Comparison of ENCODE assay signal across 12 cellular contexts in genomic region chr13:102091231-102091630, GRCh38.
DNase-seq lines count a peak whose midpoint lies in the region; ATAC-seq and TF ChIP-seq lines count a peak whose summit lies in the region.
"Had no signal": no experiment of that assay in that cellular context is flagged by ENCODE, and none has a peak within 500 bp of the region (broad histone marks: within the 10 kb centered on the region; RNA-seq: fewer than 3 reads in every experiment).

No MANE protein-coding gene starts in this region.

- H3K27me3 ChIP-seq in mesenchymal stem cell (ENCODE audit: control insufficient read depth in 1 of 2, insufficient read depth in 1 of 2, low read length in 2 of 2): no peaks in the 10 kb centered on the region
- H3K27me3 ChIP-seq: thyroid gland had no signal

- no peak overlapping the region for H3K4ac ChIP-seq in mesenchymal stem cell (ENCODE audit: low read depth in 1 of 2, low read length in 2 of 2)

- H2BK120ac ChIP-seq in mesenchymal stem cell (ENCODE audit: low read depth, low read length): no peak overlapping the region

- DNase-seq in DMS 273 (lab: John Stamatoyannopoulos, UW; ENCODE audit: unreplicated experiment) (peak; percentile 49), LHCN-M2 (ENCODE audit: low read depth) (peak; percentile 14), astrocyte of the hippocampus (ENCODE audit: low read depth, low spot score) (peak; percentile 7), mesenchymal stem cell (peak; percentile 2), occipital lobe (lab: John Stamatoyannopoulos, UW) (no peak), SHP77 treated with DMSO at 0.1 percent for 48 hours (lab: John Stamatoyannopoulos, UW) (no peak), mesothelial cell of epicardium (ENCODE audit: low spot score in 2 of 2, unreplicated experiment in 2 of 2) (no peak)
- DNase-seq in stimulated activated naive CD8-positive, alpha-beta T cell treated with anti-CD3 and anti-CD28 coated beads, Interleukin-15, Interleukin-2, amounts not matched to agents 100 U/mL and 50 U/mL, for 24 hours: no peak
- DNase-seq: activated CD4-positive, CD25-positive, alpha-beta regulatory T cell treated with anti-CD3 and anti-CD28 coated beads, Interleukin-2, amount 50 U/mL, for 72 hours; activated naive CD4-positive, alpha-beta T cell treated with anti-CD3 and anti-CD28 coated beads for 36 hours; effector memory CD8-positive, alpha-beta T cell; thyroid gland had no signal

- H2AFZ ChIP-seq in mesenchymal stem cell (ENCODE audit: low read depth, low read length): no peak overlapping the region

- H3K27ac Mint-ChIP-seq in mesothelial cell of epicardium: no peak overlapping the region
- H3K27ac Mint-ChIP-seq: activated naive CD4-positive, alpha-beta T cell treated with anti-CD3 and anti-CD28 coated beads for 36 hours; effector memory CD8-positive, alpha-beta T cell had no signal

- H3K9me3 Mint-ChIP-seq in mesothelial cell of epicardium: peaks cover 5% of the 10 kb centered on the region
- H3K9me3 Mint-ChIP-seq: activated naive CD4-positive, alpha-beta T cell treated with anti-CD3 and anti-CD28 coated beads for 36 hours had no signal

- no peaks in the 10 kb centered on the region for H3K36me3 Mint-ChIP-seq in mesothelial cell of epicardium

- no peaks in the 10 kb centered on the region for H3K4me1 Mint-ChIP-seq in mesothelial cell of epicardium

- TF ChIP-seq CTCF in mesothelial cell of epicardium (IDR thresholded peaks at IDR 0.05; ENCODE audit: unreplicated experiment): no peak

- WGBS in mesenchymal stem cell: 28% methylated on average over 3 of the region's 3 CpGs

- H3K79me1 ChIP-seq in mesenchymal stem cell (replicated peaks; ENCODE audit: low read length, poor library complexity, severe bottlenecking): no peaks in the 10 kb centered on the region

- H2AK5ac ChIP-seq in mesenchymal stem cell (ENCODE audit: low read length, severe bottlenecking): no peak overlapping the region

- H3K14ac ChIP-seq in mesenchymal stem cell (ENCODE audit: low read length in 2 of 2): no peak overlapping the region

- H3K27ac ChIP-seq in mesenchymal stem cell (ENCODE audit: low read length, poor library complexity, severe bottlenecking): no peak overlapping the region
- H3K27ac ChIP-seq: thyroid gland had no signal

- no peak overlapping the region for H3K4me3 ChIP-seq in mesenchymal stem cell (ENCODE audit: insufficient read depth in 1 of 2, low read depth in 1 of 2, low read length in 2 of 2)
- H3K4me3 ChIP-seq: thyroid gland had no signal

- no peak overlapping the region for H4K91ac ChIP-seq in mesenchymal stem cell (ENCODE audit: low read length)

- no peak overlapping the region for H3K23ac ChIP-seq in mesenchymal stem cell (ENCODE audit: low read length in 2 of 2)

- H3K9me3 ChIP-seq in mesenchymal stem cell (ENCODE audit: control insufficient read depth, low read length): peaks cover 8% of the 10 kb centered on the region
- H3K9me3 ChIP-seq: thyroid gland had no signal

- H2BK15ac ChIP-seq in mesenchymal stem cell (ENCODE audit: low read depth, poor library complexity, severe bottlenecking): no peak overlapping the region

- peaks cover 42% of the 10 kb centered on the region for H3K27me3 Mint-ChIP-seq in mesothelial cell of epicardium (ENCODE audit: low read depth)
- H3K27me3 Mint-ChIP-seq: effector memory CD8-positive, alpha-beta T cell had no signal

- no peak overlapping the region for H3K4me2 ChIP-seq in mesenchymal stem cell (ENCODE audit: low read length, poor library complexity, severe bottlenecking)

- no peaks in the 10 kb centered on the region for H3K36me3 ChIP-seq in mesenchymal stem cell (ENCODE audit: control insufficient read depth in 1 of 2, insufficient read depth in 2 of 2, low read depth in 1 of 2, low read length in 2 of 2)
- H3K36me3 ChIP-seq: thyroid gland had no signal

- no peak overlapping the region for H2BK12ac ChIP-seq in mesenchymal stem cell (ENCODE audit: low read length in 2 of 2)

- H3K4me1 ChIP-seq in mesenchymal stem cell (ENCODE audit: control insufficient read depth, insufficient read depth, low read depth, low read length): no peaks in the 10 kb centered on the region
- H3K4me1 ChIP-seq: thyroid gland had no signal

- H2BK5ac ChIP-seq in mesenchymal stem cell (ENCODE audit: low read depth, low read length, poor library complexity, severe bottlenecking): no peak overlapping the region

- H3K4me3 Mint-ChIP-seq in mesothelial cell of epicardium: no peak overlapping the region
- H3K4me3 Mint-ChIP-seq: activated naive CD4-positive, alpha-beta T cell treated with anti-CD3 and anti-CD28 coated beads for 36 hours; effector memory CD8-positive, alpha-beta T cell had no signal

- no peak overlapping the region for H3K18ac ChIP-seq in mesenchymal stem cell (ENCODE audit: low read depth in 1 of 2, low read length in 2 of 2)

- no peak for ATAC-seq in stimulated activated naive CD8-positive, alpha-beta T cell treated with anti-CD3 and anti-CD28 coated beads, Interleukin-15, Interleukin-2, amounts not matched to agents 100 U/mL and 50 U/mL, for 24 hours
- ATAC-seq: effector memory CD8-positive, alpha-beta T cell had no signal

- no peak overlapping the region for H4K8ac ChIP-seq in mesenchymal stem cell (ENCODE audit: low read length)

- H3K9ac ChIP-seq in mesenchymal stem cell (ENCODE audit: low read length): no peak overlapping the region

Comparison
In these comparisons a context has a peak if more than half of its experiments do, and no peak if none do; other contexts are left out.
1. DNase-seq: peak in DMS 273 (single experiment), LHCN-M2 (single experiment), astrocyte of the hippocampus (single experiment) and mesenchymal stem cell (single experiment); none in occipital lobe (single experiment), SHP77 treated with DMSO at 0.1 percent for 48 hours (single experiment), mesothelial cell of epicardium (0 of 2) and stimulated activated naive CD8-positive, alpha-beta T cell treated with anti-CD3 and anti-CD28 coated beads, Interleukin-15, Interleukin-2, amounts not matched to agents 100 U/mL and 50 U/mL, for 24 hours (single experiment).